6 cellular contexts compared by ENCODE assay signal in the genomic region with DNA sequence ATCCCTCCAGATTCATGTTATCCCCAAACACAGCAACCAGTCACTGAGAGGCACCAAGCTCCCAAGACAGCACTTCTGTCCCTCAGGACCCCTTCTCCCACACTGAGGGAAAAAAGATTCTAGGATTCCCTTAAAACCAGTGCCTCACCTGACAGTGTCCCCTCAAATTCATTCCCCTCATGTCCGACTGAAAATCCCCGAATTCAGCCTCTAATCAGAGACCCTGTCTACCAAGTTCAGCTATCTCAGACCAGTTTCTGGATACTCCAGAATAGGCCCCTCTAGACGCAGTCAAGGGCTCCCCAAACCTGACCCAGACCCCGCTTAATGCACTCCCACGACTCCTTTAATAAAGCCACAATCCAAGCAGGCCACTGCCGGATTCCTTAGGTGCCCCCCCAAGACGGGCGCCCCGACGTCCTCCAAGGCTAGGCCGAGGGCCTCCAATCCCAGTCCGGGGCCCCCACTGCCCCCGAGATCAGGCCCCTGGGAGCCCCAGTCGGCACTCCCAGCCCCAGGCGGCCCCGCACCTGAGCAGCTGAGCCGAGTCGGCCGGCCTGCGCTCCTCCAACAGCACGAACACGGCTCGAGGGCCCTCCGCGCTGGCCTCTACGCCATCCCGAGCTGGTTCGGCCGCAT. TPM values are rescaled to one million over a fixed set of nuclear protein-coding genes. Genes with fewer than 3 reads are reported as not detected.
DNase-seq lines count a peak whose midpoint lies in the region; ATAC-seq and TF ChIP-seq lines count a peak whose summit lies in the region.

No MANE protein-coding gene starts in this region.

- in situ Hi-C loops in transverse colon (cut with MboI; ENCODE audit: low pct_ligation_motif_present in 1 of 4, low pct_unique_long_range_greater_than_20kb in 1 of 4, low sequenced_read_pairs in 3 of 4): no loop called here

- no peaks in the 10 kb centered on the region for H3K79me2 ChIP-seq in OCI-LY1 (ENCODE audit: insufficient read depth, low read length)

- no peaks in the 10 kb centered on the region for H4K20me1 ChIP-seq in OCI-LY1 (ENCODE audit: insufficient read depth, low read length)

- H3K27ac ChIP-seq in OCI-LY1 (ENCODE audit: low read depth, low read length, poor library complexity, severe bottlenecking) (peak overlapping the region; percentile 59), heart left ventricle (peak overlapping the region; percentile 89 to 99 (median 96)), transverse colon (peak overlapping the region; percentile 92 to 97 (median 96))

- no peak for TF ChIP-seq POLR2A in heart left ventricle (IDR thresholded peaks at IDR 0.05)
- no peak for TF ChIP-seq POLR2A in transverse colon (IDR thresholded peaks at IDR 0.05)

- no peaks in the 10 kb centered on the region for H3F3A ChIP-seq in OCI-LY1 (ENCODE audit: insufficient read depth, low read length)

- no peaks in the 10 kb centered on the region for H3K9me2 ChIP-seq in OCI-LY1 (ENCODE audit: low read depth, low read length)

- intact Hi-C loops in heart left ventricle (cut with DNase I): loop anchor here in 6 of 10 donors (1.0 to 10.0 kb wide), 8 partner anchors 40 to 125 kb away; a partner anchor contains a TSS
- intact Hi-C loops in transverse colon (cut with DNase I; ENCODE audit: low total_unique reads): no loop called here

- no peak for TF ChIP-seq CTCF in OCI-LY1 (IDR thresholded peaks at IDR 0.05; ENCODE audit: low read length)
- no peak for TF ChIP-seq CTCF in heart left ventricle (IDR thresholded peaks at IDR 0.05)
- no peak for TF ChIP-seq CTCF in transverse colon (IDR thresholded peaks at IDR 0.05)

- H3K27me3 ChIP-seq in OCI-LY1 (ENCODE audit: insufficient read depth, low read length) (no peaks in the 10 kb centered on the region), heart left ventricle (no peaks in the 10 kb centered on the region), transverse colon (no peaks in the 10 kb centered on the region)

- H3K36me3 ChIP-seq in ES-I3 (ENCODE audit: insufficient read depth, low read length) (peaks cover 19% of the 10 kb centered on the region), OCI-LY1 (ENCODE audit: insufficient read depth, low read length) (peaks cover 19% of the 10 kb centered on the region), heart left ventricle (peaks cover 0 to 19% (median 16%) of the 10 kb centered on the region in 9 donors), transverse colon (peaks cover 0 to 9% (median 0%) of the 10 kb centered on the region in 4 donors)

- H3K9me3 ChIP-seq in ES-I3 (ENCODE audit: control insufficient read depth, insufficient read depth, low read length) (no peaks in the 10 kb centered on the region), OCI-LY1 (ENCODE audit: low read length) (no peaks in the 10 kb centered on the region), heart left ventricle (peaks cover 0 to 8% (median 0%) of the 10 kb centered on the region in 12 donors), transverse colon (no peaks in the 10 kb centered on the region)

- peak overlapping the region; percentile 73 for H3K9ac ChIP-seq in ES-I3 (ENCODE audit: low read depth, low read length)
- H3K9ac ChIP-seq in OCI-LY1 (ENCODE audit: low read length): peak overlapping the region; percentile 86

- no peak for TF ChIP-seq EP300 in transverse colon (IDR thresholded peaks at IDR 0.05; ENCODE audit: low read depth)

- H2AFZ ChIP-seq in OCI-LY1 (ENCODE audit: low read length): no peak overlapping the region

- WGBS in heart left ventricle, 4 donors: 1 to 54% (median 15%) methylated on average over 14 to 29 of the region's 29 CpGs
- WGBS in transverse colon (ENCODE audit: low coverage in 1 of 2), 2 donors: 40% methylated on average over 19 of the region's 29 CpGs; no CpG with 5 or more reads in 1 of the 2 donors

- ATAC-seq in heart left ventricle: peak in 1 of 4 donors; percentile 1

- H3K4me3 ChIP-seq in OCI-LY1 (ENCODE audit: low read depth, low read length, poor library complexity, severe bottlenecking) (peak overlapping the region; percentile 86), heart left ventricle (peak overlapping the region; percentile 62 to 99 (median 85)), transverse colon (peak overlapping the region; percentile 43 to 80 (median 78))

- peak overlapping the region; percentile 91 for H3K4me2 ChIP-seq in OCI-LY1 (ENCODE audit: low read length)

- H3K4me1 ChIP-seq in ES-I3 (ENCODE audit: insufficient read depth, low read length) (peaks cover 12% of the 10 kb centered on the region), OCI-LY1 (ENCODE audit: insufficient read depth, low read length, severe bottlenecking) (peaks cover 34% of the 10 kb centered on the region), heart left ventricle (peaks cover 0 to 31% (median 13%) of the 10 kb centered on the region in 12 donors), transverse colon (peaks cover 0 to 29% (median 6%) of the 10 kb centered on the region in 4 donors)

- DNase-seq in heart left ventricle (peak in 3 of 5 donors; percentile 18 to 32 (median 23)), transverse colon (no peak), NCI-H2227 treated with DMSO at 0.1 percent for 48 hours (lab: John Stamatoyannopoulos, UW) (no peak), cerebellar nuclear complex (lab: John Stamatoyannopoulos, UW) (no peak)

RNA-seq across cellular contexts. Expression of a gene that starts 0.5 kb away (rescaled TPM):
- total RNA-seq in heart left ventricle: 10 to 100 TPM; 14.9 to 61.2 (median 23.6) TPM
- 10 to 100 TPM; 12.1 to 57.8 TPM for polyA plus RNA-seq in heart left ventricle
- total RNA-seq in transverse colon: 10 to 100 TPM; 31.7 to 45.6 (median 44.7) TPM

RNA-seq across cellular contexts. Expression of a gene that starts 16.1 kb away (rescaled TPM):
- total RNA-seq in heart left ventricle: 1 to 10 TPM in 6 of 9 donors, under 1 TPM in 3; 0.48 to 3.3 (median 1.1) TPM
- polyA plus RNA-seq in heart left ventricle: under 1 TPM; 0.95 to 0.97 TPM
- 10 to 100 TPM in 2 of 4 donors, 1 to 10 TPM in 2; 4.4 to 19.1 (median 9.9) TPM for total RNA-seq in transverse colon

RNA-seq across cellular contexts. Expression of a gene that starts 31.1 kb away (rescaled TPM):
- total RNA-seq in heart left ventricle: 10 to 100 TPM in 5 of 9 donors, 1 to 10 TPM in 4; 8.0 to 24.0 (median 10.9) TPM
- polyA plus RNA-seq in heart left ventricle: 10 to 100 TPM; 18.7 to 20.7 TPM
- total RNA-seq in transverse colon: 10 to 100 TPM in 2 of 4 donors, 1 to 10 TPM in 2; 3.4 to 16.8 (median 9.2) TPM

RNA-seq across cellular contexts. Expression of a gene that starts 37.0 kb away (rescaled TPM):
- total RNA-seq in heart left ventricle (10 to 100 TPM; 49.2 to 98.5 (median 68.5) TPM), transverse colon (100 to 1,000 TPM in 2 of 4 donors, 10 to 100 TPM in 2; 73.5 to 205 (median 117) TPM)
- polyA plus RNA-seq in heart left ventricle: 10 to 100 TPM; 65.1 to 89.9 TPM

RNA-seq across cellular contexts. Expression of a gene that starts 40.6 kb away (rescaled TPM):
- 10 to 100 TPM; 11.4 to 41.6 (median 18.9) TPM for total RNA-seq in heart left ventricle
- 10 to 100 TPM; 20.2 to 20.4 TPM for polyA plus RNA-seq in heart left ventricle
- 100 to 1,000 TPM in 1 of 4 donors, 10 to 100 TPM in 3; 34.8 to 102 (median 52.9) TPM for total RNA-seq in transverse colon

Comparison
In these comparisons a context has a peak if more than half of its experiments do, and no peak if none do; other contexts are left out.
1. DNase-seq: peak in heart left ventricle (3 of 5); none in transverse colon (single experiment), NCI-H2227 treated with DMSO at 0.1 percent for 48 hours (single experiment) and cerebellar nuclear complex (0 of 2).
2. Peak in every context shown above with its lines, with median percentiles within 50 percentile points of each other: H3K27ac ChIP-seq and H3K4me3 ChIP-seq.